ENCODE assay signal across 1 cellular context in the genomic region with DNA sequence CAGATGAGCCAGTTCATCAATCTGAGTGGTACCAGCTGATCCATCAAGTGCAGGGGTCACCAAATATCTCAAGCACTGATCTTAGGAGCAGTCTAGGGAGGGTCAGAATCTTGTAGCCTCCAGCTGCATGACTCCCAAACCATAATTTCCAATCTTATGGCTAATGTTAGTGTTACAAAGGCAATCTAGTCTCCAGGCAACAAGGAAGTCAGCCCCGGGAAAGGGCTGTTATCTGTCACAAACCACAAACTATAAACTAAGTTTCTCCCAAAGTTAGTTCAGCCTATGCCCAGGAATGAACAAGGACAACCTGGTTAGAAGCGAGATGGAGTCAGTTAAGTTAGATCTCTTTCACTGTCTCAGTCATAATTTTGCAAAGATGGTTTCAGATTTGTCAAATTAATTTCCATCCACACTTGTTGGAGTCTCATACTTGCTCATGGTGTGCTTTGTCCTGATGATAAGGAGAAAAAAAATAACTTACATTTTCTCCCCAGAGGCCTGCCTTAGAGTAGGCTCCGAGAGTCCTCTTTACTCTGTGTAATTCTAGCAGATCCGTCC.
TF ChIP-seq lines count a peak whose summit lies in the region.

No MANE protein-coding gene starts in this region.

TF ChIP-seq in HepG2, 621 proteins besides CTCF, POLR2A, EP300 and RAD21:
- TF ChIP-seq, protein P1, sequence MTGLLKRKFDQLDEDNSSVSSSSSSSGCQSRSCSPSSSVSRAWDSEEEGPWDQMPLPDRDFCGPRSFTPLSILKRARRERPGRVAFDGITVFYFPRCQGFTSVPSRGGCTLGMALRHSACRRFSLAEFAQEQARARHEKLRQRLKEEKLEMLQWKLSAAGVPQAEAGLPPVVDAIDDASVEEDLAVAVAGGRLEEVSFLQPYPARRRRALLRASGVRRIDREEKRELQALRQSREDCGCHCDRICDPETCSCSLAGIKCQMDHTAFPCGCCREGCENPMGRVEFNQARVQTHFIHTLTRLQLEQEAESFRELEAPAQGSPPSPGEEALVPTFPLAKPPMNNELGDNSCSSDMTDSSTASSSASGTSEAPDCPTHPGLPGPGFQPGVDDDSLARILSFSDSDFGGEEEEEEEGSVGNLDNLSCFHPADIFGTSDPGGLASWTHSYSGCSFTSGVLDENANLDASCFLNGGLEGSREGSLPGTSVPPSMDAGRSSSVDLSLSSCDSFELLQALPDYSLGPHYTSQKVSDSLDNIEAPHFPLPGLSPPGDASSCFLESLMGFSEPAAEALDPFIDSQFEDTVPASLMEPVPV (CRISPR knock-in tag; IDR thresholded peaks at IDR 0.05), result no peak
- TF ChIP-seq, protein P2, sequence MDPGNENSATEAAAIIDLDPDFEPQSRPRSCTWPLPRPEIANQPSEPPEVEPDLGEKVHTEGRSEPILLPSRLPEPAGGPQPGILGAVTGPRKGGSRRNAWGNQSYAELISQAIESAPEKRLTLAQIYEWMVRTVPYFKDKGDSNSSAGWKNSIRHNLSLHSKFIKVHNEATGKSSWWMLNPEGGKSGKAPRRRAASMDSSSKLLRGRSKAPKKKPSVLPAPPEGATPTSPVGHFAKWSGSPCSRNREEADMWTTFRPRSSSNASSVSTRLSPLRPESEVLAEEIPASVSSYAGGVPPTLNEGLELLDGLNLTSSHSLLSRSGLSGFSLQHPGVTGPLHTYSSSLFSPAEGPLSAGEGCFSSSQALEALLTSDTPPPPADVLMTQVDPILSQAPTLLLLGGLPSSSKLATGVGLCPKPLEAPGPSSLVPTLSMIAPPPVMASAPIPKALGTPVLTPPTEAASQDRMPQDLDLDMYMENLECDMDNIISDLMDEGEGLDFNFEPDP (CRISPR knock-in tag; conservative IDR thresholded peaks at IDR 0.05), result 0 out of 2 replicates have a peak, but pooled peaks have one; percentile 41
TF ChIP-seq in HepG2: peak in this region for 1.
